In genomic region chr15:82999905-83000671, GRCh38 we compare ENCODE assay signal across 8 cellular contexts. TPM values are rescaled to one million over a fixed set of nuclear protein-coding genes. Genes with fewer than 3 reads are reported as not detected.
A peak's percentile ranks its signal among the peaks of the same experiment; 100 is the strongest.
DNase-seq lines count a peak whose midpoint lies in the region; ATAC-seq and TF ChIP-seq lines count a peak whose summit lies in the region.

No MANE protein-coding gene starts in this region.

- H3K79me2 ChIP-seq in PC-3 (ENCODE audit: low read length), result no peaks in the 10 kb centered on the region

- POLR2A ChIA-PET in CD8-positive, alpha-beta memory T cell (lab: Charles Lee), result no interaction called here
- POLR2A ChIA-PET in PC-3 (lab: Charles Lee; ENCODE audit: unreplicated experiment), result no interaction called here

- peak; percentile 79 for TF ChIP-seq CTCF in PC-3 (conservative IDR thresholded peaks at IDR 0.05; ENCODE audit: low read depth, low read length)

- ATAC-seq in GM18909 (IDR thresholded peaks at IDR 0.05; ENCODE audit: poor library complexity, unreplicated experiment) (peak; percentile 77), HG03521 (IDR thresholded peaks at IDR 0.05; ENCODE audit: unreplicated experiment) (peak; percentile 74), PC-3 (peak; percentile 81), GM21360 (IDR thresholded peaks at IDR 0.05; ENCODE audit: unreplicated experiment) (no peak)

- BruUV-seq in PC-3 (replicated peaks; lab: Mats Ljungman, UMichigan), result no TSS peak

- H3K4me1 Mint-ChIP-seq in CD8-positive, alpha-beta memory T cell, result peaks cover 7 to 13% (median 8%) of the 10 kb centered on the region in 3 donors

- no peaks in the 10 kb centered on the region for H3K9me3 ChIP-seq in CD8-positive, alpha-beta memory T cell (ENCODE audit: low read length)
- H3K9me3 ChIP-seq in PC-3 (ENCODE audit: low read length), result no peaks in the 10 kb centered on the region

- no peaks in the 10 kb centered on the region for H3F3A ChIP-seq in PC-3 (ENCODE audit: low read length, unreplicated experiment)

- H3K4me3 ChIP-seq in CD8-positive, alpha-beta memory T cell (ENCODE audit: low read length), result peak overlapping the region; percentile 53
- H3K4me3 ChIP-seq in PC-3 (ENCODE audit: low read length) (peak overlapping the region; percentile 56), skeletal muscle cell (ENCODE audit: low read depth, low read length) (peak overlapping the region; percentile 39)

- H2AFZ ChIP-seq in PC-3 (ENCODE audit: low read length), result peak overlapping the region; percentile 63

- H3K4me2 ChIP-seq in PC-3 (ENCODE audit: low read length), result peak overlapping the region; percentile 81

- H3K9ac ChIP-seq in PC-3 (ENCODE audit: low read length), result peak overlapping the region; percentile 37; the same call in 1 of the 2 replicates

- H3K27ac Mint-ChIP-seq in CD8-positive, alpha-beta memory T cell, result peak overlapping the region; percentile 67 to 89 (median 85)

- CTCF ChIA-PET in CD8-positive, alpha-beta memory T cell (lab: Charles Lee), result interaction anchor here (0.6 to 4.5 kb wide), 9 partner anchors 10 to 469 kb away, joined by 3 to 27 read pairs (median 4); partner anchors contain the start of genes BTBD1, RAMAC and RPS17
- CTCF ChIA-PET in PC-3 (lab: Charles Lee), result no interaction called here

- peak overlapping the region; percentile 24 to 85 (median 75) for H3K4me3 Mint-ChIP-seq in CD8-positive, alpha-beta memory T cell

- peaks cover 0 to 8% (median 4%) of the 10 kb centered on the region in 3 donors for H3K36me3 Mint-ChIP-seq in CD8-positive, alpha-beta memory T cell

- no peaks in the 10 kb centered on the region for H3K9me3 Mint-ChIP-seq in CD8-positive, alpha-beta memory T cell

- DNase-seq in CD8-positive, alpha-beta memory T cell, result peak in 2 of 5 donors; percentile 45 to 53
- DNase-seq in PC-3 (peak; percentile 75), amniotic stem cell (lab: John Stamatoyannopoulos, UW) (peak; percentile 19), hepatic stellate cell (ENCODE audit: low spot score) (peak; percentile 58), skeletal muscle cell (ENCODE audit: low read depth) (peak; percentile 20)

- no peaks in the 10 kb centered on the region for H3K36me3 ChIP-seq in CD8-positive, alpha-beta memory T cell (ENCODE audit: insufficient read depth, low read length)
- peaks cover 4% of the 10 kb centered on the region; the same call in 1 of the 2 replicates for H3K36me3 ChIP-seq in PC-3 (ENCODE audit: low read depth, low read length)

- intact Hi-C loops in PC-3 (cut with micrococcal nuclease), result loop anchor here (1.0 kb wide), 2 partner anchors 151 to 168 kb away; no protein-coding TSS in a partner anchor

- peaks cover 9% of the 10 kb centered on the region for H3K4me1 ChIP-seq in CD8-positive, alpha-beta memory T cell (ENCODE audit: insufficient read depth, low read length)
- no peaks in the 10 kb centered on the region for H3K4me1 ChIP-seq in PC-3 (ENCODE audit: insufficient read depth, low read length)

- peaks cover 0 to 2% of the 10 kb centered on the region in 2 donors for H3K27me3 Mint-ChIP-seq in CD8-positive, alpha-beta memory T cell

- H3K27me3 ChIP-seq in CD8-positive, alpha-beta memory T cell (ENCODE audit: insufficient read depth, low read length, poor library complexity, severe bottlenecking), result no peaks in the 10 kb centered on the region
- no peaks in the 10 kb centered on the region for H3K27me3 ChIP-seq in PC-3 (ENCODE audit: low read length)

- no peak overlapping the region for H3K27ac ChIP-seq in CD8-positive, alpha-beta memory T cell (ENCODE audit: low read depth, low read length)
- no peak overlapping the region for H3K27ac ChIP-seq in PC-3 (ENCODE audit: low read length)

- H3K9me2 ChIP-seq in PC-3 (replicated peaks; ENCODE audit: low read length), result no peaks in the 10 kb centered on the region

- H4K20me1 ChIP-seq in PC-3 (ENCODE audit: low read length), result no peaks in the 10 kb centered on the region

RNA-seq across cellular contexts. Expression of gene C15orf40, which starts 11.4 kb away (rescaled TPM):
- total RNA-seq in CD8-positive, alpha-beta memory T cell, result 10 to 100 TPM; 34.2 to 36.6 TPM
- 58.1 TPM for polyA plus RNA-seq in CD8-positive, alpha-beta memory T cell
- 10.3 and 25.8 TPM in 2 replicates for total RNA-seq in PC-3 (2014; rRNA removed)

RNA-seq across cellular contexts. Expression of gene RAMAC, which starts 14.1 kb away (rescaled TPM):
- 10 to 100 TPM; 27.7 to 29.6 TPM for total RNA-seq in CD8-positive, alpha-beta memory T cell
- polyA plus RNA-seq in CD8-positive, alpha-beta memory T cell, result 32.8 TPM
- total RNA-seq in PC-3 (2014; rRNA removed), result 33.6 and 43.8 TPM in 2 replicates

RNA-seq across cellular contexts. Expression of gene HOMER2, which starts 47.6 kb away (rescaled TPM):
- 10 to 100 TPM; 13.6 to 14.1 TPM for total RNA-seq in CD8-positive, alpha-beta memory T cell
- 1.6 TPM for polyA plus RNA-seq in CD8-positive, alpha-beta memory T cell
- total RNA-seq in PC-3 (2014; rRNA removed), result 22.6 and 29.5 TPM in 2 replicates
